In genomic region chr5:68285857-68286611, GRCh38 we compare ENCODE assay signal across 7 cellular contexts.
DNase-seq lines count a peak whose midpoint lies in the region; ATAC-seq and TF ChIP-seq lines count a peak whose summit lies in the region.

No MANE protein-coding gene starts in this region.

- 0 out of 4 replicates have a peak, but pooled peaks cover 0 to 5% of the 10 kb centered on the region in 2 experiments for H3K4me1 ChIP-seq in HCT116 (ENCODE audit: control insufficient read depth in 1 of 2, insufficient read depth in 2 of 2, low read length in 2 of 2)

- no peak overlapping the region for H3K9ac ChIP-seq in HCT116 (ENCODE audit: low read length)

- H3K27me3 ChIP-seq in HCT116 (ENCODE audit: insufficient read depth, low read length) = no peaks in the 10 kb centered on the region

- H3K9me3 Mint-ChIP-seq in Calu3 (ENCODE audit: low read depth, unreplicated experiment) (no peaks in the 10 kb centered on the region), nephron progenitor cell (no peaks in the 10 kb centered on the region)
- no peaks in the 10 kb centered on the region for H3K9me3 Mint-ChIP-seq in effector memory CD8-positive, alpha-beta T cell

- H3K27me3 Mint-ChIP-seq in Calu3 (ENCODE audit: unreplicated experiment) (no peaks in the 10 kb centered on the region), nephron progenitor cell (ENCODE audit: low read depth, poor library complexity) (no peaks in the 10 kb centered on the region)
- H3K27me3 Mint-ChIP-seq in effector memory CD8-positive, alpha-beta T cell = no peaks in the 10 kb centered on the region

- H2AFZ ChIP-seq in HCT116 (ENCODE audit: low read depth, low read length, poor library complexity, severe bottlenecking) = no peak overlapping the region

- H3K4me3 Mint-ChIP-seq in Calu3 (ENCODE audit: low read depth, unreplicated experiment) = peak overlapping the region; percentile 33
- peak overlapping the region; percentile 81 to 83 for H3K4me3 Mint-ChIP-seq in effector memory CD8-positive, alpha-beta T cell
- peak overlapping the region; percentile 12 for H3K4me3 Mint-ChIP-seq in nephron progenitor cell

- H3K27ac ChIP-seq in HCT116 (ENCODE audit: low read depth, low read length) = no peak overlapping the region

- RAD21 ChIA-PET in HCT116 (lab: Charles Lee; ENCODE audit: low non-redundant PET in 1 of 2, low total read pairs in 2 of 2, uncharacterized antibody in 2 of 2, unreplicated experiment in 2 of 2) = interaction anchor here (1.1 to 1.2 kb wide), 3 partner anchors 175 to 176 kb away, joined by 3 to 4 read pairs (median 3); no protein-coding TSS in a partner anchor

- peak overlapping the region; percentile 39 for H3K27ac Mint-ChIP-seq in Calu3 (ENCODE audit: unreplicated experiment)
- peak overlapping the region; percentile 83 to 91 for H3K27ac Mint-ChIP-seq in effector memory CD8-positive, alpha-beta T cell
- H3K27ac Mint-ChIP-seq in nephron progenitor cell = peak overlapping the region; percentile 60

- no peak overlapping the region for H3K4me3 ChIP-seq in HCT116 (replicated peaks in 1 of 2; ENCODE audit: low read depth in 1 of 2, low read length in 2 of 2)

- peaks cover 56% of the 10 kb centered on the region for H3K36me3 Mint-ChIP-seq in Calu3 (ENCODE audit: insufficient read depth, unreplicated experiment)
- H3K36me3 Mint-ChIP-seq in effector memory CD8-positive, alpha-beta T cell (ENCODE audit: insufficient read depth) = peaks cover 61% of the 10 kb centered on the region
- H3K36me3 Mint-ChIP-seq in nephron progenitor cell (ENCODE audit: low read depth) = peaks cover 18% of the 10 kb centered on the region

- BruUV-seq in Calu3 (replicated peaks; lab: Mats Ljungman, UMichigan) (no TSS peak), HCT116 (replicated peaks; lab: Mats Ljungman, UMichigan) (no TSS peak)

- CTCF ChIA-PET in Calu3 (lab: Charles Lee) = interaction anchor here (0.6 to 1.5 kb wide), 9 partner anchors 14 to 1040 kb away, joined by 3 to 10 read pairs (median 4); no protein-coding TSS in a partner anchor
- CTCF ChIA-PET in HCT116 (lab: Charles Lee) = interaction anchor here (0.7 to 1.9 kb wide), 26 partner anchors 9 to 738 kb away, joined by 3 to 23 read pairs (median 3); no protein-coding TSS in a partner anchor

- DNase-seq in Calu3 (no peak), HCT116 (ENCODE audit: low read depth, low spot score) (peak; percentile 44), SK-MEL-5 (ENCODE audit: low read depth, low spot score) (peak; percentile 62), nephron progenitor cell (no peak)
- DNase-seq in effector memory CD8-positive, alpha-beta T cell = peak in 1 of 3 experiments; percentile 24
- no peak for DNase-seq in activated effector memory CD4-positive, alpha-beta T cell treated with anti-CD3 and anti-CD28 coated beads, Interleukin-2, amount 50 U/mL, for 16 hours

- POLR2A ChIA-PET in HCT116 (lab: Charles Lee) = no interaction called here

- H3K79me2 ChIP-seq in HCT116 (ENCODE audit: insufficient read depth, low read length) = no peaks in the 10 kb centered on the region

- H3K4me2 ChIP-seq in HCT116 (ENCODE audit: low read length) = no peak overlapping the region

- H3K36me3 ChIP-seq in HCT116 (ENCODE audit: control insufficient read depth in 1 of 2, insufficient read depth in 2 of 2, low read length in 2 of 2) = no peaks in the 10 kb centered on the region

- no peaks in the 10 kb centered on the region for H3K9me3 ChIP-seq in HCT116 (ENCODE audit: control insufficient read depth in 1 of 2, insufficient read depth in 1 of 2, low read depth in 1 of 2, low read length in 2 of 2)

- in situ Hi-C loops in SK-MEL-5 (cut with HindIII; ENCODE audit: low pct_unique_long_range_greater_than_20kb, low sequenced_read_pairs) = no loop called here

- intact Hi-C loops in Calu3 (cut with micrococcal nuclease; ENCODE audit: unreplicated experiment) = loop anchor here (1.0 to 10.0 kb wide), 6 partner anchors 46 to 677 kb away; no protein-coding TSS in a partner anchor
- intact Hi-C loops in HCT116 (cut with micrococcal nuclease) = loop anchor here (1.0 to 10.0 kb wide), 6 partner anchors 174 to 721 kb away; no protein-coding TSS in a partner anchor

- peaks cover 56% of the 10 kb centered on the region for H3K4me1 Mint-ChIP-seq in Calu3 (ENCODE audit: low read depth, unreplicated experiment)
- H3K4me1 Mint-ChIP-seq in effector memory CD8-positive, alpha-beta T cell (ENCODE audit: low read depth in 2 of 2) = peaks cover 73 to 87% of the 10 kb centered on the region in 2 donors
- H3K4me1 Mint-ChIP-seq in nephron progenitor cell = peaks cover 59% of the 10 kb centered on the region

- no peak for TF ChIP-seq POLR2A in HCT116 (IDR thresholded peaks at IDR 0.05; ENCODE audit: borderline replicate concordance, extremely low read depth, insufficient read depth, insufficient read length)

- TF ChIP-seq CTCF in Calu3 (IDR thresholded peaks at IDR 0.05; ENCODE audit: unreplicated experiment) (peak; percentile 57), HCT116 (IDR thresholded peaks at IDR 0.05 in 2 of 3, conservative IDR thresholded peaks at IDR 0.05 in 1 of 3; ENCODE audit: borderline replicate concordance in 1 of 3, insufficient read depth in 1 of 3, low read depth in 2 of 3, low read length in 2 of 3) (peak; percentile 55 to 84 (median 75)), nephron progenitor cell (IDR thresholded peaks at IDR 0.05) (peak; percentile 80)

- TF ChIP-seq RAD21 in HCT116 (IDR thresholded peaks at IDR 0.05; ENCODE audit: low read depth) = peak; percentile 83

- no peaks in the 10 kb centered on the region for H4K20me1 ChIP-seq in HCT116 (ENCODE audit: insufficient read depth)

- H3K9me2 ChIP-seq in HCT116 (ENCODE audit: insufficient read depth) = no peaks in the 10 kb centered on the region

- ATAC-seq in HCT116 (no peak), HG03457 (IDR thresholded peaks at IDR 0.05; ENCODE audit: unreplicated experiment) (no peak)
- ATAC-seq in effector memory CD8-positive, alpha-beta T cell (replicated peaks) = no peak

TF ChIP-seq in HCT116, 20 proteins besides CTCF, POLR2A, EP300 and RAD21:
- TF ChIP-seq ZFX (IDR thresholded peaks at IDR 0.05) (no peak), YY1 (IDR thresholded peaks at IDR 0.05; ENCODE audit: extremely low read depth, insufficient replicate concordance, low read depth, low read length) (no peak), CBX3 (IDR thresholded peaks at IDR 0.05; ENCODE audit: low read depth) (no peak), EZH2 (IDR thresholded peaks at IDR 0.05) (no peak), POLR2AphosphoS5 (IDR thresholded peaks at IDR 0.05; ENCODE audit: low read depth, low read length) (no peak), FOSL1 (IDR thresholded peaks at IDR 0.05; ENCODE audit: low read depth) (no peak), ELF1 (IDR thresholded peaks at IDR 0.05; ENCODE audit: borderline replicate concordance, low read depth) (no peak), SRF (IDR thresholded peaks at IDR 0.05; ENCODE audit: low read depth) (no peak), SP1 (IDR thresholded peaks at IDR 0.05; ENCODE audit: low read depth) (no peak), EGR1 (IDR thresholded peaks at IDR 0.05; ENCODE audit: low read depth) (no peak), CEBPB (IDR thresholded peaks at IDR 0.05; ENCODE audit: low read depth) (no peak), JUND (IDR thresholded peaks at IDR 0.05) (no peak), SIN3A (IDR thresholded peaks at IDR 0.05; ENCODE audit: low read depth) (no peak), ATF3 (IDR thresholded peaks at IDR 0.05) (no peak), ZNF274 (IDR thresholded peaks at IDR 0.05; ENCODE audit: low read depth, low read length) (no peak), EZH2phosphoT487 (IDR thresholded peaks at IDR 0.05; ENCODE audit: borderline replicate concordance) (no peak)
- TF ChIP-seq, protein P1, sequence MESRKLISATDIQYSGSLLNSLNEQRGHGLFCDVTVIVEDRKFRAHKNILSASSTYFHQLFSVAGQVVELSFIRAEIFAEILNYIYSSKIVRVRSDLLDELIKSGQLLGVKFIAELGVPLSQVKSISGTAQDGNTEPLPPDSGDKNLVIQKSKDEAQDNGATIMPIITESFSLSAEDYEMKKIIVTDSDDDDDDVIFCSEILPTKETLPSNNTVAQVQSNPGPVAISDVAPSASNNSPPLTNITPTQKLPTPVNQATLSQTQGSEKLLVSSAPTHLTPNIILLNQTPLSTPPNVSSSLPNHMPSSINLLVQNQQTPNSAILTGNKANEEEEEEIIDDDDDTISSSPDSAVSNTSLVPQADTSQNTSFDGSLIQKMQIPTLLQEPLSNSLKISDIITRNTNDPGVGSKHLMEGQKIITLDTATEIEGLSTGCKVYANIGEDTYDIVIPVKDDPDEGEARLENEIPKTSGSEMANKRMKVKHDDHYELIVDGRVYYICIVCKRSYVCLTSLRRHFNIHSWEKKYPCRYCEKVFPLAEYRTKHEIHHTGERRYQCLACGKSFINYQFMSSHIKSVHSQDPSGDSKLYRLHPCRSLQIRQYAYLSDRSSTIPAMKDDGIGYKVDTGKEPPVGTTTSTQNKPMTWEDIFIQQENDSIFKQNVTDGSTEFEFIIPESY (IDR thresholded peaks at IDR 0.05; ENCODE audit: extremely low read depth, insufficient replicate concordance, low read length) = no peak
TF ChIP-seq in HCT116: peak in this region for 0.

Comparison
In these comparisons a context has a peak if more than half of its experiments do, and no peak if none do; other contexts are left out.
1. DNase-seq: peak in HCT116 (single experiment) and SK-MEL-5 (single experiment); none in Calu3 (single experiment), nephron progenitor cell (single experiment) and activated effector memory CD4-positive, alpha-beta T cell treated with anti-CD3 and anti-CD28 coated beads, Interleukin-2, amount 50 U/mL, for 16 hours (single experiment).
2. H3K4me3 Mint-ChIP-seq: peak in every context shown above with its lines; median percentile 82 in effector memory CD8-positive, alpha-beta T cell; 33 in Calu3; 12 in nephron progenitor cell.
3. Peak in every context shown above with its lines, with median percentiles within 50 percentile points of each other: H3K27ac Mint-ChIP-seq and CTCF ChIP-seq.